Comparison of ENCODE assay signal across 17 cellular contexts in the genomic region with DNA sequence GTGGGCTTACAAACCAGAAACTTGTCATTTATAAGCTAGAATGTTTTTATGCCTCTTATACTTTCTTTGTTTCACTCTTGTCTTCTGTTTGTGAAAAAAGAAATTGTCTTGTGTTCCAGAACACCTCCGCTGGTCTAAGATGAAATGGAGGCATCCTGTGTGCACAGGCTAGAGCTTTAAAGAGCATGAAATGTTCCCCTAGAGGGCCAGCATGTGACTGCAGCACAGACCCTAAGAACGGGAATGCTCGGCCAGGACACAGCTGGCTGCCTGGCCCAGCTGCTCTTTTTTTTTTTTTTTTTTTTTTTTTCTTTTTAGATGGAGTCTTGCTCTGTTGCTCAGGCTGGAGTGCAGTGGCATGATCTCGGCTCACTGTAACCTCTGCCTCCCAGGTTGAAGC. TPM values are rescaled to one million over a fixed set of nuclear protein-coding genes. Genes with fewer than 3 reads are reported as not detected.
DNase-seq lines count a peak whose midpoint lies in the region; ATAC-seq and TF ChIP-seq lines count a peak whose summit lies in the region.
"Had no signal": no experiment of that assay in that cellular context is flagged by ENCODE, and none has a peak within 500 bp of the region (broad histone marks: within the 10 kb centered on the region; RNA-seq: fewer than 3 reads in every experiment).

No MANE protein-coding gene starts in this region.

- no peaks in the 10 kb centered on the region for H3K27me3 Mint-ChIP-seq in neural progenitor cell (ENCODE audit: insufficient read depth, low read depth)
- H3K27me3 Mint-ChIP-seq: activated naive CD8-positive, alpha-beta T cell treated with anti-CD3 and anti-CD28 coated beads, Interleukin-2, amount 50 U/mL, for 24 hours had no signal

- H3K27me3 ChIP-seq in WERI-Rb-1 (ENCODE audit: insufficient read depth, low read depth, severe bottlenecking), result no peaks in the 10 kb centered on the region
- no peaks in the 10 kb centered on the region for H3K27me3 ChIP-seq in neural progenitor cell
- H3K27me3 ChIP-seq: hepatocyte, testis had no signal

- H3K79me2 ChIP-seq in neural progenitor cell (ENCODE audit: low read depth), result no peaks in the 10 kb centered on the region
- H3K79me2 ChIP-seq: hepatocyte had no signal

- H3K27ac ChIP-seq in WERI-Rb-1 (no peak overlapping the region), neural progenitor cell (no peak overlapping the region)
- H3K27ac ChIP-seq: hepatocyte, testis had no signal

- DNase-seq in WERI-Rb-1, result no peak
- DNase-seq in neural progenitor cell (ENCODE audit: low spot score), result peak; percentile 36
- no peak for DNase-seq in stimulated activated CD4-positive, alpha-beta T cell treated with anti-CD3 and anti-CD28 coated beads, Interleukin-4, amount 100 ng/mL, for 4 hours
- DNase-seq in activated CD4-positive, CD25-positive, alpha-beta regulatory T cell treated with anti-CD3 and anti-CD28 coated beads, Interleukin-2, amount 50 U/mL, for 72 hours, result no peak
- DNase-seq in GDM1 (lab: John Stamatoyannopoulos, UW), result no peak
- no peak for DNase-seq in activated CD8-positive, alpha-beta memory T cell treated with anti-CD3 and anti-CD28 coated beads, Interleukin-2, amount 50 U/mL, for 48 hours
- DNase-seq: activated naive CD8-positive, alpha-beta T cell treated with anti-CD3 and anti-CD28 coated beads, Interleukin-2, amount 50 U/mL, for 24 hours; activated T-cell treated with anti-CD3 and anti-CD28 coated beads, Interleukin-2, amount 50 U/mL, for 1 hour; cerebellar nuclear complex; Karpas-422; NCI-H2081 treated with DMSO at 0.1 percent for 48 hours; stimulated activated CD4-positive, alpha-beta T cell treated with anti-CD3 and anti-CD28 coated beads, Interleukin-12 subunit alpha, Interleukin-12 subunit beta, amount 100 ng/mL, for 4 hours; testis had no signal

- H3K4me2 ChIP-seq in neural progenitor cell, result no peak overlapping the region
- H3K4me2 ChIP-seq: hepatocyte had no signal

- H3K9me3 ChIP-seq in WERI-Rb-1 (ENCODE audit: severe bottlenecking), result no peaks in the 10 kb centered on the region
- no peaks in the 10 kb centered on the region for H3K9me3 ChIP-seq in neural progenitor cell (ENCODE audit: low read depth)
- H3K9me3 ChIP-seq: testis had no signal

- peaks cover 9% of the 10 kb centered on the region for H3F3A ChIP-seq in neural progenitor cell (ENCODE audit: low read depth)

- no peak overlapping the region for H3K4me3 Mint-ChIP-seq in neural progenitor cell
- H3K4me3 Mint-ChIP-seq: activated naive CD8-positive, alpha-beta T cell treated with anti-CD3 and anti-CD28 coated beads, Interleukin-2, amount 50 U/mL, for 24 hours had no signal

- no peak overlapping the region for H3K9ac ChIP-seq in neural progenitor cell

- H3K36me3 ChIP-seq in WERI-Rb-1 (no peaks in the 10 kb centered on the region), neural progenitor cell (no peaks in the 10 kb centered on the region)

- H3K4me1 ChIP-seq in neural progenitor cell, result peaks cover 9% of the 10 kb centered on the region
- H3K4me1 ChIP-seq: testis had no signal

- peak; percentile 19 for ATAC-seq in GM18870 (IDR thresholded peaks at IDR 0.05; ENCODE audit: unreplicated experiment)
- peak; percentile 25 for ATAC-seq in HG02973 (IDR thresholded peaks at IDR 0.05; ENCODE audit: unreplicated experiment)
- ATAC-seq: activated naive CD8-positive, alpha-beta T cell treated with anti-CD3 and anti-CD28 coated beads, Interleukin-2, amount 50 U/mL, for 24 hours had no signal

- H3K4me3 ChIP-seq in WERI-Rb-1 (ENCODE audit: low read depth, low read length) (no peak overlapping the region), neural progenitor cell (no peak overlapping the region)
- H3K4me3 ChIP-seq: hepatocyte, lung, testis had no signal

- no peaks in the 10 kb centered on the region for H3K9me3 Mint-ChIP-seq in neural progenitor cell
- H3K9me3 Mint-ChIP-seq: activated naive CD8-positive, alpha-beta T cell treated with anti-CD3 and anti-CD28 coated beads, Interleukin-2, amount 50 U/mL, for 24 hours had no signal

- H4K20me1 ChIP-seq in neural progenitor cell (ENCODE audit: low read depth), result no peaks in the 10 kb centered on the region

- H3K4me1 Mint-ChIP-seq in neural progenitor cell, result peaks cover 13% of the 10 kb centered on the region

- no peak overlapping the region for H2AFZ ChIP-seq in neural progenitor cell (replicated peaks)
- H2AFZ ChIP-seq: hepatocyte had no signal

- 0 out of 2 replicates have a peak, but pooled peaks have one; percentile 21 for TF ChIP-seq CTCF in WERI-Rb-1 (IDR thresholded peaks at IDR 0.05; ENCODE audit: low read depth, low read length)
- TF ChIP-seq CTCF in neural progenitor cell (IDR thresholded peaks at IDR 0.05), result peak; percentile 33

- peaks cover 14% of the 10 kb centered on the region for H3K36me3 Mint-ChIP-seq in neural progenitor cell

- H3K27ac Mint-ChIP-seq in neural progenitor cell, result no peak overlapping the region
- H3K27ac Mint-ChIP-seq: activated naive CD8-positive, alpha-beta T cell treated with anti-CD3 and anti-CD28 coated beads, Interleukin-2, amount 50 U/mL, for 24 hours had no signal

RNA-seq across cellular contexts. Expression of a gene that starts 33.6 kb away (rescaled TPM):
- total RNA-seq in neural progenitor cell (ENCODE audit: low replicate concordance), result 4.9 and 8.2 TPM in 2 replicates
